In the genomic region with DNA sequence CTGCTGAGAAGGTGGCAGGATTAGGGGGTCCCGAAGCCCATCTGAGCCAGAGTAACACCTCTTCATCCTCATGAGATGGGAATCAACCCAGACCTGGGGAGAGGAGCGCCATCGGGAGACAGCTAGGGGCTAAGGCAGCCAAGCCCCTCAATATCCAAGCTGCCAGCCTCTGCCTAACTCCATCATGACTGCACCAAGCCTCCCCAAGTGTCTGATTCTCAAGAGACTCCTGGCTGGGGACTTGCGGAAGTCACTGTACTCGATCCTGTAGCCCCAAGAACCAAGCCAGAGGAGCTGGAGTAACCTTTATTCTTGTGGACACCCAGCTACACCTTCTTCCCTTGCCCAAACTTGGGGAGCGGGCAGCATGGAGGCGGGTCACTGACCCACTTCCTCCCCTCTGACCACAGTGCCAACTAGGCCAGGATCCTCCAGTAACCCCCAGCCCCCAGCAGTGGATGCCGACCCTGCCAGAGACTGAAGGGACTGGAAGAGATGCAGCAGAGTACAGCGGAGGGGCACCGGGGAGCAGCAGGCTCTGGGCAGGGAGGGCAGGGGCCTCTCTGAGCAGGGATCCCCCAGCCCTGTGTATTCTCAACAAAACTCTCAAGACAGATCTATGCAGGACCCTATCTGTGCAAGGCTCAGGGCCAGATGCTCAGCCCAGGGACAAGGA, we compare ENCODE assay signal across 11 cellular contexts. TPM values are rescaled to one million over a fixed set of nuclear protein-coding genes. Genes with fewer than 3 reads are reported as not detected.
A peak's percentile ranks its signal among the peaks of the same experiment; 100 is the strongest.
DNase-seq lines count a peak whose midpoint lies in the region; ATAC-seq and TF ChIP-seq lines count a peak whose summit lies in the region.
"Had no signal": no experiment of that assay in that cellular context is flagged by ENCODE, and none has a peak within 500 bp of the region (broad histone marks: within the 10 kb centered on the region; RNA-seq: fewer than 3 reads in every experiment).

No MANE protein-coding gene starts in this region.

- H3K79me2 ChIP-seq in PC-9 (ENCODE audit: low read depth), result no peaks in the 10 kb centered on the region
- H3K79me2 ChIP-seq in fibroblast of lung (ENCODE audit: control insufficient read depth, insufficient read depth, low read length), result peaks cover 38% of the 10 kb centered on the region

- peak overlapping the region; percentile 71 for H3K4me2 ChIP-seq in PC-9
- peak overlapping the region; percentile 100 for H3K4me2 ChIP-seq in fibroblast of lung (ENCODE audit: extremely low read depth, insufficient read depth, low read length)

- ATAC-seq in HG03025 (IDR thresholded peaks at IDR 0.05; ENCODE audit: low FRiP score, unreplicated experiment) (no peak), esophagus mucosa (no peak)

- H3K27ac ChIP-seq in PC-9 (no peak overlapping the region), fibroblast of lung (ENCODE audit: insufficient read depth, low read length) (peak overlapping the region; percentile 97), sigmoid colon (peak overlapping the region; percentile 91 to 95 (median 94)), endodermal cell (ENCODE audit: low read depth, low read length) (no peak overlapping the region)

- H3K4me1 Mint-ChIP-seq in endodermal cell, result peaks cover 12% of the 10 kb centered on the region

- WGBS in sigmoid colon, 2 donors, result 83 to 88% methylated on average over 10 of the region's 10 CpGs
- WGBS in endodermal cell (ENCODE audit: insufficient coverage in 1 of 2, insufficient read length in 1 of 2), 2 experiments, result 73 to 90% methylated on average over 3 to 10 of the region's 10 CpGs

- POLR2A ChIA-PET in PC-9 (lab: Charles Lee; ENCODE audit: unreplicated experiment), result no interaction called here

- intact Hi-C loops in PC-9 (cut with micrococcal nuclease; ENCODE audit: unreplicated experiment), result loop anchor here (2.0 kb wide), 1 partner anchor 15 kb away; no protein-coding TSS in a partner anchor
- intact Hi-C loops in sigmoid colon (cut with DNase I), result no loop called here

- H2AFZ ChIP-seq in PC-9, result no peak overlapping the region
- no peak overlapping the region for H2AFZ ChIP-seq in fibroblast of lung (ENCODE audit: low read length)

- no peaks in the 10 kb centered on the region for H3K27me3 Mint-ChIP-seq in endodermal cell (ENCODE audit: insufficient read depth)

- H3K9me3 Mint-ChIP-seq in endodermal cell, result no peaks in the 10 kb centered on the region
- H3K9me3 Mint-ChIP-seq: nephron progenitor cell had no signal

- no peaks in the 10 kb centered on the region for H3K9me2 ChIP-seq in PC-9 (ENCODE audit: insufficient read depth)

- no peak overlapping the region for H3K4me3 Mint-ChIP-seq in endodermal cell
- H3K4me3 Mint-ChIP-seq: nephron progenitor cell had no signal

- CTCF ChIA-PET in PC-9 (lab: Charles Lee), result no interaction called here

- H3K9ac ChIP-seq in fibroblast of lung (ENCODE audit: insufficient read depth, low read length), result peak overlapping the region; percentile 74
- no peak overlapping the region for H3K9ac ChIP-seq in endodermal cell (ENCODE audit: extremely low read depth, low read length, poor library complexity, severe bottlenecking)

- no peaks in the 10 kb centered on the region for H3K9me3 ChIP-seq in PC-9 (ENCODE audit: insufficient read depth, low read depth)
- no peaks in the 10 kb centered on the region for H3K9me3 ChIP-seq in fibroblast of lung (ENCODE audit: control insufficient read depth, insufficient read depth, low read depth, low read length)
- no peaks in the 10 kb centered on the region for H3K9me3 ChIP-seq in sigmoid colon
- H3K9me3 ChIP-seq in endodermal cell (ENCODE audit: control insufficient read depth, low read length), result no peaks in the 10 kb centered on the region

- DNase-seq in CD1c-positive myeloid dendritic cell (ENCODE audit: extremely low spot score), result peak; percentile 14
- no peak for DNase-seq in PC-9
- no peak for DNase-seq in fibroblast of lung (ENCODE audit: low read depth in 2 of 2)
- DNase-seq in sigmoid colon, result no peak
- DNase-seq in H4 (ENCODE audit: low spot score), result no peak
- no peak for DNase-seq in endodermal cell
- DNase-seq: activated CD8-positive, alpha-beta memory T cell treated with anti-CD3 and anti-CD28 coated beads for 24 hours; effector CD8-positive, alpha-beta T cell had no signal

- no peak for TF ChIP-seq EP300 in sigmoid colon (IDR thresholded peaks at IDR 0.05)

- peaks cover 13% of the 10 kb centered on the region for H3K36me3 Mint-ChIP-seq in endodermal cell (ENCODE audit: low read depth)

- H3K27me3 ChIP-seq in PC-9 (ENCODE audit: insufficient read depth, low read depth) (no peaks in the 10 kb centered on the region), fibroblast of lung (ENCODE audit: control insufficient read depth, insufficient read depth, low read length) (no peaks in the 10 kb centered on the region), sigmoid colon (no peaks in the 10 kb centered on the region), endodermal cell (ENCODE audit: control insufficient read depth, insufficient read depth, low read length, poor library complexity, severe bottlenecking) (no peaks in the 10 kb centered on the region)

- TF ChIP-seq CTCF in PC-9 (conservative IDR thresholded peaks at IDR 0.05) (no peak), fibroblast of lung (conservative IDR thresholded peaks at IDR 0.05 in 1 of 2, IDR thresholded peaks at IDR 0.05 in 1 of 2; ENCODE audit: low read depth in 1 of 2, low read length in 2 of 2) (no peak), sigmoid colon (IDR thresholded peaks at IDR 0.05) (no peak), endodermal cell (conservative IDR thresholded peaks at IDR 0.05) (no peak)

- no peak overlapping the region for H3K27ac Mint-ChIP-seq in endodermal cell
- H3K27ac Mint-ChIP-seq: nephron progenitor cell had no signal

- peaks cover 8% of the 10 kb centered on the region; the same call in 1 of the 2 replicates for H3F3A ChIP-seq in PC-9 (ENCODE audit: insufficient read depth, low read depth)

- no peak for TF ChIP-seq POLR2A in sigmoid colon (IDR thresholded peaks at IDR 0.05)

- H3K4me3 ChIP-seq in PC-9 (peak overlapping the region; percentile 17; the same call in 1 of the 2 replicates), fibroblast of lung (replicated peaks in 1 of 4; ENCODE audit: control extremely low read depth in 1 of 4, insufficient read depth in 1 of 4, low read depth in 3 of 4, low read length in 4 of 4) (peak overlapping the region; percentile 17 to 63 (median 52)), sigmoid colon (peak overlapping the region in 3 of 4 donors; percentile 34 to 42 (median 40)), endodermal cell (ENCODE audit: low read length) (no peak overlapping the region)

- no TSS peak for BruUV-seq in PC-9 (replicated peaks; lab: Mats Ljungman, UMichigan)

- H3K36me3 ChIP-seq in PC-9 (ENCODE audit: low read depth) (no peaks in the 10 kb centered on the region), fibroblast of lung (ENCODE audit: control insufficient read depth, insufficient read depth, low read length) (peaks cover 4% of the 10 kb centered on the region), sigmoid colon (peaks cover 0 to 16% (median 4%) of the 10 kb centered on the region in 4 donors), endodermal cell (ENCODE audit: control insufficient read depth, insufficient read depth, low read length) (peaks cover 23% of the 10 kb centered on the region)

- no peaks in the 10 kb centered on the region; the same call in 1 of the 2 replicates for H4K20me1 ChIP-seq in PC-9 (ENCODE audit: insufficient read depth)
- no peaks in the 10 kb centered on the region for H4K20me1 ChIP-seq in fibroblast of lung (ENCODE audit: control insufficient read depth, extremely low read depth, insufficient read depth, low read length)

- H3K4me1 ChIP-seq in PC-9 (replicated peaks; ENCODE audit: insufficient read depth), result peaks cover 47% of the 10 kb centered on the region
- peaks cover 35% of the 10 kb centered on the region for H3K4me1 ChIP-seq in fibroblast of lung (ENCODE audit: control insufficient read depth, extremely low read depth, insufficient read depth, low read length)
- peaks cover 0 to 83% (median 80%) of the 10 kb centered on the region in 4 donors for H3K4me1 ChIP-seq in sigmoid colon
- H3K4me1 ChIP-seq in endodermal cell (ENCODE audit: control insufficient read depth, insufficient read depth, low read length), result peaks cover 10% of the 10 kb centered on the region

RNA-seq across cellular contexts. Expression of a gene that starts 13.3 kb away (rescaled TPM):
- total RNA-seq in PC-9 (2021) (24.0 and 40.5 TPM in 2 replicates), fibroblast of lung (66.8 and 125 TPM in 2 replicates), sigmoid colon (10 to 100 TPM; 58.2 to 87.5 (median 69.4) TPM), endodermal cell (10 to 100 TPM; 36.9 to 64.6 TPM), esophagus mucosa (32.0 TPM)
- polyA plus RNA-seq in fibroblast of lung (31.3 and 35.1 TPM in 2 replicates), sigmoid colon (10 to 100 TPM; 15.3 to 21.8 (median 16.8) TPM)
- 55.6 and 56.9 TPM in 2 replicates for polyA plus RNA-seq in fibroblast of lung (2012)
- 205 and 240 TPM in 2 replicates for polyA minus RNA-seq in fibroblast of lung (ENCODE audit: low replicate concordance)
- total RNA-seq in H4 (2014; rRNA removed; shearing (Covaris generic)), result 13.7 and 16.8 TPM in 2 replicates
- 55.7 TPM for polyA plus RNA-seq in endodermal cell (2013, experiment 1 of 2)
- polyA plus RNA-seq in endodermal cell (2013, experiment 2 of 2), result 57.7 TPM

RNA-seq across cellular contexts. Expression of a gene that starts 31.6 kb away (rescaled TPM):
- total RNA-seq in PC-9 (2021) (14.5 and 15.7 TPM in 2 replicates), fibroblast of lung (1.0 and 1.5 TPM in 2 replicates), sigmoid colon (1 to 10 TPM in 1 of 4 donors, under 1 TPM in 3; 0.36 to 3.3 (median 0.52) TPM), endodermal cell (10 to 100 TPM; 20.9 to 23.4 TPM), esophagus mucosa (6.3 TPM)
- polyA plus RNA-seq in fibroblast of lung (1.8 and 4.7 TPM in 2 replicates), sigmoid colon (1 to 10 TPM in 1 of 3 donors, under 1 TPM in 1, not detected in 1; 0.69 to 3.1 TPM)
- polyA plus RNA-seq in fibroblast of lung (2012), result 1.4 and 4.5 TPM in 2 replicates
- 2.3 and 16.6 TPM in 2 replicates for polyA minus RNA-seq in fibroblast of lung (ENCODE audit: low replicate concordance)
- 4.0 and 7.0 TPM in 2 replicates for total RNA-seq in H4 (2014; rRNA removed; shearing (Covaris generic))
- polyA plus RNA-seq in endodermal cell (2013, experiment 1 of 2), result 10.5 TPM
- polyA plus RNA-seq in endodermal cell (2013, experiment 2 of 2), result 12.0 TPM

RNA-seq across cellular contexts. Expression of a gene that starts 39.6 kb away (rescaled TPM):
- total RNA-seq in PC-9 (2021) (69.3 and 70.9 TPM in 2 replicates), fibroblast of lung (12.3 and 40.0 TPM in 2 replicates), sigmoid colon (10 to 100 TPM; 22.2 to 29.8 (median 25.9) TPM), endodermal cell (100 to 1,000 TPM in 1 of 2 donors, 10 to 100 TPM in 1; 88.8 to 129 TPM), esophagus mucosa (24.0 TPM)
- polyA plus RNA-seq in fibroblast of lung (76.1 and 113 TPM in 2 replicates), sigmoid colon (10 to 100 TPM in 1 of 3 donors, 1 to 10 TPM in 2; 8.4 to 45.5 (median 9.7) TPM)
- polyA plus RNA-seq in fibroblast of lung (2012), result 99.8 and 147 TPM in 2 replicates
- polyA minus RNA-seq in fibroblast of lung (ENCODE audit: low replicate concordance), result 190 and 204 TPM in 2 replicates
- total RNA-seq in H4 (2014; rRNA removed; shearing (Covaris generic)), result 51.0 and 71.2 TPM in 2 replicates
- 107 TPM for polyA plus RNA-seq in endodermal cell (2013, experiment 1 of 2)
- polyA plus RNA-seq in endodermal cell (2013, experiment 2 of 2), result 101 TPM

RNA-seq across cellular contexts. Expression of a gene that starts 43.7 kb away (rescaled TPM):
- total RNA-seq in PC-9 (2021) (60.9 and 62.7 TPM in 2 replicates), fibroblast of lung (21.8 and 25.6 TPM in 2 replicates), sigmoid colon (10 to 100 TPM; 33.8 to 46.9 (median 40.1) TPM), endodermal cell (100 to 1,000 TPM in 1 of 2 donors, 10 to 100 TPM in 1; 97.7 to 102 TPM), esophagus mucosa (41.8 TPM)
- polyA plus RNA-seq in fibroblast of lung (79.3 and 86.4 TPM in 2 replicates), sigmoid colon (10 to 100 TPM; 28.8 to 41.6 (median 37.9) TPM)
- 49.0 and 51.2 TPM in 2 replicates for polyA plus RNA-seq in fibroblast of lung (2012)
- 41.1 and 55.5 TPM in 2 replicates for polyA minus RNA-seq in fibroblast of lung (ENCODE audit: low replicate concordance)
- total RNA-seq in H4 (2014; rRNA removed; shearing (Covaris generic)), result 62.2 and 65.0 TPM in 2 replicates
- 59.9 TPM for polyA plus RNA-seq in endodermal cell (2013, experiment 1 of 2)
- polyA plus RNA-seq in endodermal cell (2013, experiment 2 of 2), result 53.1 TPM

Comparison
In these comparisons a context has a peak if more than half of its experiments do, and no peak if none do; other contexts are left out.
1. H3K27ac ChIP-seq: peak in fibroblast of lung (single experiment) and sigmoid colon (4 of 4); none in PC-9 (single experiment) and endodermal cell (single experiment).